ENCODE assay signal across 8 cellular contexts in genomic region chr13:24274452-24274971, GRCh38. TPM values are rescaled to one million over a fixed set of nuclear protein-coding genes. Genes with fewer than 3 reads are reported as not detected.
DNase-seq lines count a peak whose midpoint lies in the region; ATAC-seq and TF ChIP-seq lines count a peak whose summit lies in the region.

No MANE protein-coding gene starts in this region.

- H3K4me3 Mint-ChIP-seq in CD8-positive, alpha-beta memory T cell = peak overlapping the region; percentile 34 to 82 (median 74)
- peak overlapping the region; percentile 90 for H3K4me3 Mint-ChIP-seq in activated naive CD4-positive, alpha-beta T cell treated with anti-CD3 and anti-CD28 coated beads, Interleukin-2, amount 50 U/mL, for 24 hours
- H3K4me3 Mint-ChIP-seq in naive thymus-derived CD8-positive, alpha-beta T cell = peak overlapping the region; percentile 64 to 97 (median 81)

- H3K36me3 Mint-ChIP-seq in CD8-positive, alpha-beta memory T cell = peaks cover 0 to 43% (median 15%) of the 10 kb centered on the region in 3 donors
- H3K36me3 Mint-ChIP-seq in activated naive CD4-positive, alpha-beta T cell treated with anti-CD3 and anti-CD28 coated beads, Interleukin-2, amount 50 U/mL, for 24 hours = peaks cover 11% of the 10 kb centered on the region
- peaks cover 0 to 10% (median 5%) of the 10 kb centered on the region in 3 donors for H3K36me3 Mint-ChIP-seq in naive thymus-derived CD8-positive, alpha-beta T cell

- peak; percentile 57 for ATAC-seq in GM21529 (IDR thresholded peaks at IDR 0.05; ENCODE audit: unreplicated experiment)
- ATAC-seq in naive thymus-derived CD8-positive, alpha-beta T cell = peak; percentile 28 to 41

- no peak overlapping the region for H3K4me3 ChIP-seq in CD8-positive, alpha-beta memory T cell (ENCODE audit: low read length)
- H3K4me3 ChIP-seq in OCI-LY3 (ENCODE audit: low read length) (peak overlapping the region; percentile 32), thyroid gland (replicated peaks in 1 of 3) (no peak overlapping the region)

- TF ChIP-seq CTCF in OCI-LY3 (IDR thresholded peaks at IDR 0.05; ENCODE audit: low read depth, low read length) (no peak), thyroid gland (IDR thresholded peaks at IDR 0.05) (no peak)

- H4K20me1 ChIP-seq in OCI-LY3 (ENCODE audit: insufficient read depth, low read length) = no peaks in the 10 kb centered on the region

- H3K4me1 ChIP-seq in CD8-positive, alpha-beta memory T cell (ENCODE audit: insufficient read depth, low read length) = peaks cover 92% of the 10 kb centered on the region
- H3K4me1 ChIP-seq in OCI-LY3 (ENCODE audit: low read length) = peaks cover 56% of the 10 kb centered on the region
- H3K4me1 ChIP-seq in thyroid gland = peaks cover 31 to 36% of the 10 kb centered on the region in 2 donors

- no peaks in the 10 kb centered on the region for H3K79me2 ChIP-seq in OCI-LY3 (ENCODE audit: low read length)

- H3K27me3 ChIP-seq in CD8-positive, alpha-beta memory T cell (ENCODE audit: insufficient read depth, low read length, poor library complexity, severe bottlenecking) = no peaks in the 10 kb centered on the region
- H3K27me3 ChIP-seq in OCI-LY3 (ENCODE audit: low read depth, low read length) = no peaks in the 10 kb centered on the region
- H3K27me3 ChIP-seq in thyroid gland = no peaks in the 10 kb centered on the region

- peak overlapping the region; percentile 64 for H3K4me2 ChIP-seq in OCI-LY3 (ENCODE audit: low read length)

- CTCF ChIA-PET in CD8-positive, alpha-beta memory T cell (lab: Charles Lee) = interaction anchor here (0.8 to 7.3 kb wide), 5 partner anchors 10 to 46 kb away, joined by 3 to 91 read pairs (median 6); no protein-coding TSS in a partner anchor

- peaks cover 0 to 4% (median 2%) of the 10 kb centered on the region in 5 donors for H3K9me3 Mint-ChIP-seq in CD8-positive, alpha-beta memory T cell
- no peaks in the 10 kb centered on the region for H3K9me3 Mint-ChIP-seq in activated naive CD4-positive, alpha-beta T cell treated with anti-CD3 and anti-CD28 coated beads, Interleukin-2, amount 50 U/mL, for 24 hours
- peaks cover 0 to 2% (median 0%) of the 10 kb centered on the region in 9 donors for H3K9me3 Mint-ChIP-seq in naive thymus-derived CD8-positive, alpha-beta T cell

- 74 to 78% methylated on average over 6 of the region's 6 CpGs for WGBS in thyroid gland, 2 donors

- H3K27me3 Mint-ChIP-seq in CD8-positive, alpha-beta memory T cell = peaks cover 0 to 6% of the 10 kb centered on the region in 2 donors
- H3K27me3 Mint-ChIP-seq in activated naive CD4-positive, alpha-beta T cell treated with anti-CD3 and anti-CD28 coated beads, Interleukin-2, amount 50 U/mL, for 24 hours = no peaks in the 10 kb centered on the region
- peaks cover 0 to 2% (median 0%) of the 10 kb centered on the region in 5 donors for H3K27me3 Mint-ChIP-seq in naive thymus-derived CD8-positive, alpha-beta T cell

- peaks cover 89 to 99% (median 93%) of the 10 kb centered on the region in 3 donors for H3K4me1 Mint-ChIP-seq in CD8-positive, alpha-beta memory T cell
- peaks cover 93% of the 10 kb centered on the region for H3K4me1 Mint-ChIP-seq in activated naive CD4-positive, alpha-beta T cell treated with anti-CD3 and anti-CD28 coated beads, Interleukin-2, amount 50 U/mL, for 24 hours
- H3K4me1 Mint-ChIP-seq in naive thymus-derived CD8-positive, alpha-beta T cell = peaks cover 52 to 93% (median 90%) of the 10 kb centered on the region in 4 donors

- H3K27ac ChIP-seq in CD8-positive, alpha-beta memory T cell (ENCODE audit: low read depth, low read length) = peak overlapping the region; percentile 63
- H3K27ac ChIP-seq in OCI-LY3 (ENCODE audit: low read length) = peak overlapping the region; percentile 62
- H3K27ac ChIP-seq in thyroid gland = no peak overlapping the region

- POLR2A ChIA-PET in CD8-positive, alpha-beta memory T cell (lab: Charles Lee) = interaction anchor here (0.6 to 13.1 kb wide), 5 partner anchors 9 to 39 kb away, joined by 3 to 221 read pairs (median 3); no protein-coding TSS in a partner anchor
- POLR2A ChIA-PET in naive thymus-derived CD8-positive, alpha-beta T cell (lab: Charles Lee) = interaction anchor here (0.6 to 24.5 kb wide), 4 partner anchors 16 to 1499 kb away, joined by 3 to 661 read pairs (median 3); no protein-coding TSS in a partner anchor

- H2AFZ ChIP-seq in OCI-LY3 (ENCODE audit: low read depth, low read length) = no peak overlapping the region

- DNase-seq in CD8-positive, alpha-beta memory T cell = peak; percentile 53 to 73 (median 61)
- DNase-seq in naive thymus-derived CD8-positive, alpha-beta T cell = peak in 7 of 10 donors; percentile 27 to 69 (median 49)
- no peak for DNase-seq in SHP77 (lab: John Stamatoyannopoulos, UW)
- DNase-seq in thyroid gland = no peak
- no peak for DNase-seq in NCI-H82 (lab: John Stamatoyannopoulos, UW)

- intact Hi-C loops in thyroid gland (cut with DNase I) = no loop called here

- no peak for TF ChIP-seq POLR2A in thyroid gland (IDR thresholded peaks at IDR 0.05)

- H3K36me3 ChIP-seq in CD8-positive, alpha-beta memory T cell (ENCODE audit: insufficient read depth, low read length) = no peaks in the 10 kb centered on the region
- H3K36me3 ChIP-seq in OCI-LY3 (replicated peaks; ENCODE audit: low read depth, low read length) (no peaks in the 10 kb centered on the region), thyroid gland (no peaks in the 10 kb centered on the region)

- peak overlapping the region; percentile 84 to 99 (median 98) for H3K27ac Mint-ChIP-seq in CD8-positive, alpha-beta memory T cell
- H3K27ac Mint-ChIP-seq in activated naive CD4-positive, alpha-beta T cell treated with anti-CD3 and anti-CD28 coated beads, Interleukin-2, amount 50 U/mL, for 24 hours = peak overlapping the region; percentile 98
- peak overlapping the region; percentile 97 to 100 (median 99) for H3K27ac Mint-ChIP-seq in naive thymus-derived CD8-positive, alpha-beta T cell

- peak overlapping the region; percentile 18; the same call in 1 of the 2 replicates for H3K9ac ChIP-seq in OCI-LY3 (ENCODE audit: low read length)

- H3K9me3 ChIP-seq in CD8-positive, alpha-beta memory T cell (ENCODE audit: low read length) = no peaks in the 10 kb centered on the region
- H3K9me3 ChIP-seq in OCI-LY3 (ENCODE audit: insufficient read depth, low read length) (no peaks in the 10 kb centered on the region), thyroid gland (no peaks in the 10 kb centered on the region)

RNA-seq across cellular contexts. Expression of gene C1QTNF9, which starts 34.9 kb away (rescaled TPM):
- total RNA-seq in CD8-positive, alpha-beta memory T cell = not detected
- not detected for polyA plus RNA-seq in CD8-positive, alpha-beta memory T cell
- total RNA-seq in naive thymus-derived CD8-positive, alpha-beta T cell = under 1 TPM; 0.26 to 0.33 TPM
- polyA plus RNA-seq in naive thymus-derived CD8-positive, alpha-beta T cell = not detected
- total RNA-seq in thyroid gland = not detected

Comparison
In these comparisons a context has a peak if more than half of its experiments do, and no peak if none do; other contexts are left out.
1. DNase-seq: peak in CD8-positive, alpha-beta memory T cell (5 of 5) and naive thymus-derived CD8-positive, alpha-beta T cell (7 of 10); none in SHP77 (0 of 2), thyroid gland (0 of 2) and NCI-H82 (single experiment).
2. H3K27ac ChIP-seq: peak in CD8-positive, alpha-beta memory T cell (single experiment) and OCI-LY3 (single experiment); none in thyroid gland (0 of 3).
3. Peak in every context shown above with its lines, with median percentiles within 50 percentile points of each other: H3K27ac Mint-ChIP-seq and H3K4me3 Mint-ChIP-seq.